ENCODE assay signal across 1 cellular context in the genomic region with DNA sequence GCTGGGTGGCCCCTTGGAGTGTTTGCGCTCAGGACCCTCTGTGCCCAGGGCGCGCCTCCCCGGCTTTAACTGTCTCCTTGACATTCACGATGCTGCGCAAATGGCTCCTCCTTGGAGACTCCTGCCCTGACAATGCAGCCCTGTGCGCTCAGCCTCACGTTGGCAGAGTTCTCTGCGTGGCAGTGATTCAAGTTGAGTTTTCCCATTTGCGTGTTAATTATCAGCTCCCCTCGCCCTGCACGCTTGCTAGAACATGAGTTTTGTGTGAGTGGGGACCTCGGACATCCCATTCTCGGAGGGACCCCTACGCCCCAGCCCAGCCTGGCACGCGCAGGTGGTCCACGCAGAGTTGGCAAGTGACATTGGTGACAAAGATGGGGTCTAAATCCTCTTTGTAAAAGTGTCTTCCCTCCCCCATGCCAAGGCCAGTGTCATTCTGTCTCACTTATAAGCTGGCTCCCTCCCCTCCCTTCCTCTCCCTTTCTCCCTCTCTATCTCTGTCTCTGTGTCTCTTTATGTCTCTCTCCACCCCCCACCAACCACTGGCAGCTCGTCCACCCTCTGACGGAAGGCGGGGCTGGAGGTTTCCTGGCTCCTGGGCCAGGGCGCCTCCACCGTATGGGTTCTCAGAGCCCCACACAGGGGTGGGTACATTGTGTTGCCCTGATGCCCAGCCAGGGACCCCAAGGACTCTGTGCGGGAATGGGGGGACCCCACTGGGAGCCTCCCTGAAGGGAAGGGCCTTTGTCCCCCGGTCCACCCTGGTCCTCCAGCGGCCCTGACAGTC.
TF ChIP-seq lines count a peak whose summit lies in the region.

No MANE protein-coding gene starts in this region.

TF ChIP-seq in H1, 55 proteins besides CTCF, POLR2A, EP300 and RAD21:
- TF ChIP-seq SP4 (IDR thresholded peaks at IDR 0.05; ENCODE audit: low read length) (no peak), MAFK (IDR thresholded peaks at IDR 0.05; ENCODE audit: low read depth, low read length) (no peak), HDAC2 (IDR thresholded peaks at IDR 0.05; ENCODE audit: borderline replicate concordance in 1 of 2, low read depth in 2 of 2, low read length in 2 of 2) (no peak), JUND (IDR thresholded peaks at IDR 0.05; ENCODE audit: low read length) (no peak), CBX8 (IDR thresholded peaks at IDR 0.05; ENCODE audit: borderline replicate concordance, low read depth, low read length) (no peak), CHD2 (IDR thresholded peaks at IDR 0.05; ENCODE audit: low read length) (no peak), RXRA (IDR thresholded peaks at IDR 0.05; ENCODE audit: insufficient read depth, low read depth, low read length) (no peak), ASH2L (IDR thresholded peaks at IDR 0.05; ENCODE audit: low read length) (no peak), TAF7 (optimal IDR thresholded peaks at IDR 0.05; ENCODE audit: borderline replicate concordance, low read depth, low read length) (no peak), POU5F1 (IDR thresholded peaks at IDR 0.05; ENCODE audit: low read depth, low read length) (no peak), GABPA (IDR thresholded peaks at IDR 0.05; ENCODE audit: borderline replicate concordance, insufficient read depth, low read length) (no peak), SP2 (IDR thresholded peaks at IDR 0.05; ENCODE audit: low read length) (no peak), KDM4A (IDR thresholded peaks at IDR 0.05; ENCODE audit: low read depth, low read length, severe bottlenecking) (no peak), SAP30 (IDR thresholded peaks at IDR 0.05; ENCODE audit: insufficient read depth, insufficient replicate concordance, low read length) (no peak), GTF2F1 (IDR thresholded peaks at IDR 0.05; ENCODE audit: borderline replicate concordance, low read depth, low read length) (no peak), SRF (IDR thresholded peaks at IDR 0.05; ENCODE audit: low read depth, low read length) (no peak)
- TF ChIP-seq, protein P1, sequence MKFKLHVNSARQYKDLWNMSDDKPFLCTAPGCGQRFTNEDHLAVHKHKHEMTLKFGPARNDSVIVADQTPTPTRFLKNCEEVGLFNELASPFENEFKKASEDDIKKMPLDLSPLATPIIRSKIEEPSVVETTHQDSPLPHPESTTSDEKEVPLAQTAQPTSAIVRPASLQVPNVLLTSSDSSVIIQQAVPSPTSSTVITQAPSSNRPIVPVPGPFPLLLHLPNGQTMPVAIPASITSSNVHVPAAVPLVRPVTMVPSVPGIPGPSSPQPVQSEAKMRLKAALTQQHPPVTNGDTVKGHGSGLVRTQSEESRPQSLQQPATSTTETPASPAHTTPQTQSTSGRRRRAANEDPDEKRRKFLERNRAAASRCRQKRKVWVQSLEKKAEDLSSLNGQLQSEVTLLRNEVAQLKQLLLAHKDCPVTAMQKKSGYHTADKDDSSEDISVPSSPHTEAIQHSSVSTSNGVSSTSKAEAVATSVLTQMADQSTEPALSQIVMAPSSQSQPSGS (IDR thresholded peaks at IDR 0.05; ENCODE audit: low read length): no peak
- TF ChIP-seq, protein P2, sequence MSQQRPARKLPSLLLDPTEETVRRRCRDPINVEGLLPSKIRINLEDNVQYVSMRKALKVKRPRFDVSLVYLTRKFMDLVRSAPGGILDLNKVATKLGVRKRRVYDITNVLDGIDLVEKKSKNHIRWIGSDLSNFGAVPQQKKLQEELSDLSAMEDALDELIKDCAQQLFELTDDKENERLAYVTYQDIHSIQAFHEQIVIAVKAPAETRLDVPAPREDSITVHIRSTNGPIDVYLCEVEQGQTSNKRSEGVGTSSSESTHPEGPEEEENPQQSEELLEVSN (IDR thresholded peaks at IDR 0.05): no peak
TF ChIP-seq in H1: peak in this region for 0.
